In the genomic region with DNA sequence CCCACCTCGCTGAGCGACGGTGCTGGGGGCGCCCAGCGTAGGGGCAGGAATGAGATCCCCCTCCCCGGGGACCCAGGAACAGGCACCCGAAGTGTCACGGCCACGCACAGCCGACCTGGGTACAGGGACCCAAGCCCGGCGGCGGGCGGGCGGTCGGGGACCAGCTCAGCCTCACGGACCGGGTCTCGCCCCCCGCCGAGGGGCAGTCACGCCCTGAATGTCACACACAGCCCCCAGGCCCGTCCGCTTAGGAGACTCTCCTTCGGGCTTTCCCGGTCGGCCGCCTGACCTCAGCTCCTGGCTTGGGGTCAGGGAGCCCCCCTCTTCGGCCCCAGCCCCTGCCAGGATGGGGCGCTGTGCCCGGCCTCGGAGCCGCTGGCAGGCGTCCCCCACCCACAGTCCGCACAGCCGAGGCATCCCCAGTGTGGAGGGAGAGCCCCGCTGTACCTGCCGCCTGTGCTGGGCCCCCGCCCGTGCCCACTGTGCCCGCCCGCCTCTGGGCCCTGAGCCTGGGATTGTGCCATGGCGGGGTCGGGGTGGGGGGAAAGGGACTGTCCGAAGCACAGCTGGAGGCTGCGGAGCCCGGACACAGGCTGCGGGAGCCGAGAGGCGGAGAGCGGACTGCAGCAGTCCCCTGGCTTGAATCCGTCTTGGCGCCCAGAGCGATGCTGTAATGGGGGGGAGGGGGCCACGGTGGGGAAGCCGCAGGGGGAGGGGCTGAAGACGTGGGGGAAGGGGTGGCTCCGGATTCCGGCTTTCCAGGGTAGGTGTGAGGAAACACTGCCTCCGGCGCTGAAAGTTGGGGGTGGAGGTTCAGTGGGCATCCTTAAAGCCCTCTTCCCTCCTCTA, we compare ENCODE assay signal across 9 cellular contexts. TPM values are rescaled to one million over a fixed set of nuclear protein-coding genes. Genes with fewer than 3 reads are reported as not detected.
DNase-seq lines count a peak whose midpoint lies in the region; ATAC-seq lines count a peak whose summit lies in the region.
"Had no signal": no experiment of that assay in that cellular context is flagged by ENCODE, and none has a peak within 500 bp of the region (broad histone marks: within the 10 kb centered on the region; RNA-seq: fewer than 3 reads in every experiment).

No MANE protein-coding gene starts in this region.

- H3K27me3 Mint-ChIP-seq in activated T-cell treated with anti-CD3 and anti-CD28 coated beads, Interleukin-2, amount 50 U/mL, for 4 hours (ENCODE audit: low read depth), result peaks cover 51% of the 10 kb centered on the region
- peaks cover 67% of the 10 kb centered on the region for H3K27me3 Mint-ChIP-seq in stimulated activated naive CD8-positive, alpha-beta T cell treated with anti-CD3 and anti-CD28 coated beads, Interleukin-15, amount 100 ng/mL, for 72 hours

- DNase-seq in NCI-H1092 treated with DMSO at 0.1 percent for 48 hours (lab: John Stamatoyannopoulos, UW) (peak; percentile 21), NCI-H1092 (lab: John Stamatoyannopoulos, UW) (no peak), left lobe of liver (ENCODE audit: low spot score) (no peak), NCI-H1105 treated with DMSO at 0.1 percent for 48 hours (lab: John Stamatoyannopoulos, UW) (no peak), cerebellar nuclear complex (lab: John Stamatoyannopoulos, UW) (no peak), NCI-H524 treated with DMSO at 0.1 percent for 48 hours (lab: John Stamatoyannopoulos, UW) (no peak)
- DNase-seq in activated T-cell treated with anti-CD3 and anti-CD28 coated beads, Interleukin-2, amount 50 U/mL, for 4 hours, result no peak
- DNase-seq in stimulated activated naive CD8-positive, alpha-beta T cell treated with anti-CD3 and anti-CD28 coated beads, Interleukin-15, amount 100 ng/mL, for 72 hours, result peak in 1 of 2 donors; percentile 8
- DNase-seq: MV-4-11 had no signal

- H3K36me3 Mint-ChIP-seq in activated T-cell treated with anti-CD3 and anti-CD28 coated beads, Interleukin-2, amount 50 U/mL, for 4 hours (ENCODE audit: insufficient read depth), result no peaks in the 10 kb centered on the region

- H3K4me1 Mint-ChIP-seq in activated T-cell treated with anti-CD3 and anti-CD28 coated beads, Interleukin-2, amount 50 U/mL, for 4 hours (ENCODE audit: low read depth), result peaks cover 8% of the 10 kb centered on the region
- H3K4me1 Mint-ChIP-seq in stimulated activated naive CD8-positive, alpha-beta T cell treated with anti-CD3 and anti-CD28 coated beads, Interleukin-15, amount 100 ng/mL, for 72 hours, result peaks cover 11% of the 10 kb centered on the region

- no peaks in the 10 kb centered on the region for H3K9me3 Mint-ChIP-seq in activated T-cell treated with anti-CD3 and anti-CD28 coated beads, Interleukin-2, amount 50 U/mL, for 4 hours
- H3K9me3 Mint-ChIP-seq in stimulated activated naive CD8-positive, alpha-beta T cell treated with anti-CD3 and anti-CD28 coated beads, Interleukin-15, amount 100 ng/mL, for 72 hours, result no peaks in the 10 kb centered on the region

- ATAC-seq in activated T-cell treated with anti-CD3 and anti-CD28 coated beads, Interleukin-2, amount 50 U/mL, for 4 hours, result peak; percentile 20 to 30
- peak; percentile 14 for ATAC-seq in left lobe of liver
- ATAC-seq in stimulated activated naive CD8-positive, alpha-beta T cell treated with anti-CD3 and anti-CD28 coated beads, Interleukin-15, amount 100 ng/mL, for 72 hours, result peak; percentile 52

- H3K4me3 Mint-ChIP-seq in activated T-cell treated with anti-CD3 and anti-CD28 coated beads, Interleukin-2, amount 50 U/mL, for 4 hours, result peak overlapping the region; percentile 52
- peak overlapping the region in 1 of 2 donors; percentile 44 for H3K4me3 Mint-ChIP-seq in stimulated activated naive CD8-positive, alpha-beta T cell treated with anti-CD3 and anti-CD28 coated beads, Interleukin-15, amount 100 ng/mL, for 72 hours

- H3K27ac Mint-ChIP-seq in stimulated activated naive CD8-positive, alpha-beta T cell treated with anti-CD3 and anti-CD28 coated beads, Interleukin-15, amount 100 ng/mL, for 72 hours, result no peak overlapping the region

RNA-seq across cellular contexts. Expression of a gene that starts 0.6 kb away (rescaled TPM):
- 1 to 10 TPM in 2 of 3 donors, under 1 TPM in 1; 0.98 to 1.5 (median 1.0) TPM for total RNA-seq in activated T-cell treated with anti-CD3 and anti-CD28 coated beads, Interleukin-2, amount 50 U/mL, for 4 hours
- 0.10 TPM for total RNA-seq in left lobe of liver

RNA-seq across cellular contexts. Expression of a gene that starts 55.1 kb away (rescaled TPM):
- 10 to 100 TPM; 14.9 to 17.4 (median 16.4) TPM for total RNA-seq in activated T-cell treated with anti-CD3 and anti-CD28 coated beads, Interleukin-2, amount 50 U/mL, for 4 hours
- total RNA-seq in left lobe of liver, result 15.8 TPM
